In the genomic region with DNA sequence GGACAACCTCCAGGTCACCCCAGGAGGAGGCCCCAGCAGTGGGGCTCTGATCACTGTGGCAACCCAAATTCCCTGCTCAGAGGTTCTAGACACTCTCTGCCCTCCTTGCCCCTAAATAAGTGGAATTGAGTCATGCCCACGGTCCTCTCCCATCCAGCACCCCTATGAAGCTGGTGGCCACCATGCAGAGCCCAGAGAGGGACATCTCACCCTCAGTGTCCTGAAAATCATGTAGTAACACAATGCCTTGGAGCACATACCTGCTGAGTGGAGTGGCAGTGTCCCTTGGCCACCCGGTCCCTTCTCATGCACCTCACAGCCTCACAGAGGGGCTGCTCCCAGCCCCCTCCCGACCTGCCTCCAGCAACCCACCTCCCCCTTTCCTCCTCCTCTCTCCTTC, we compare ENCODE assay signal across 10 cellular contexts.
A peak's percentile ranks its signal among the peaks of the same experiment; 100 is the strongest.
DNase-seq lines count a peak whose midpoint lies in the region; ATAC-seq, FAIRE-seq and TF ChIP-seq lines count a peak whose summit lies in the region.
"Had no signal": no experiment of that assay in that cellular context is flagged by ENCODE, and none has a peak within 500 bp of the region (broad histone marks: within the 10 kb centered on the region; RNA-seq: fewer than 3 reads in every experiment).

No MANE protein-coding gene starts in this region.

- peak overlapping the region; percentile 52 for H3K27ac Mint-ChIP-seq in activated naive CD4-positive, alpha-beta T cell treated with anti-CD3 and anti-CD28 coated beads, Interleukin-2, amount 50 U/mL, for 24 hours
- H3K27ac Mint-ChIP-seq in astrocyte (ENCODE audit: unreplicated experiment) (no peak overlapping the region), naive B cell (peak overlapping the region in 1 of 6 donors; percentile 60)
- H3K27ac Mint-ChIP-seq in activated T-cell treated with anti-CD3 and anti-CD28 coated beads, Interleukin-2, amount 50 U/mL, for 24 hours, result no peak overlapping the region

- H3K27me3 Mint-ChIP-seq in activated naive CD4-positive, alpha-beta T cell treated with anti-CD3 and anti-CD28 coated beads, Interleukin-2, amount 50 U/mL, for 24 hours, result no peaks in the 10 kb centered on the region
- peaks cover under 1% of the 10 kb centered on the region for H3K27me3 Mint-ChIP-seq in astrocyte (ENCODE audit: low read depth, unreplicated experiment)
- peaks cover 0 to 4% (median 0%) of the 10 kb centered on the region in 3 donors for H3K27me3 Mint-ChIP-seq in naive B cell
- H3K27me3 Mint-ChIP-seq in activated T-cell treated with anti-CD3 and anti-CD28 coated beads, Interleukin-2, amount 50 U/mL, for 24 hours, result no peaks in the 10 kb centered on the region

- peak overlapping the region; percentile 66 for H3K4me2 ChIP-seq in astrocyte (ENCODE audit: low read length)

- no peak overlapping the region for H2AFZ ChIP-seq in astrocyte (ENCODE audit: low read depth, low read length)

- H3K4me1 ChIP-seq in astrocyte (ENCODE audit: insufficient read depth, low read length), result peaks cover 47% of the 10 kb centered on the region
- peaks cover 51% of the 10 kb centered on the region for H3K4me1 ChIP-seq in upper lobe of right lung

- H3K27me3 ChIP-seq in astrocyte (ENCODE audit: insufficient read depth, low read length) (no peaks in the 10 kb centered on the region), upper lobe of right lung (no peaks in the 10 kb centered on the region)

- no peak for FAIRE-seq in astrocyte (lab: Jason Lieb, UNC)

- DNase-seq in activated naive CD4-positive, alpha-beta T cell treated with anti-CD3 and anti-CD28 coated beads, Interleukin-2, amount 50 U/mL, for 16 hours, result no peak
- DNase-seq in astrocyte (ENCODE audit: low read depth), result no peak
- DNase-seq in naive B cell, result no peak
- DNase-seq in upper lobe of right lung, result no peak
- DNase-seq in activated T-cell treated with anti-CD3 and anti-CD28 coated beads, Interleukin-2, amount 50 U/mL, for 24 hours, result no peak
- no peak for DNase-seq in NCI-H187 (lab: John Stamatoyannopoulos, UW)
- no peak for DNase-seq in RPMI8226

- H4K20me1 ChIP-seq in astrocyte (ENCODE audit: insufficient read depth, low read length), result no peaks in the 10 kb centered on the region

- H3K36me3 Mint-ChIP-seq in activated naive CD4-positive, alpha-beta T cell treated with anti-CD3 and anti-CD28 coated beads, Interleukin-2, amount 50 U/mL, for 24 hours, result no peaks in the 10 kb centered on the region
- H3K36me3 Mint-ChIP-seq in astrocyte (ENCODE audit: low read depth, unreplicated experiment) (no peaks in the 10 kb centered on the region), naive B cell (no peaks in the 10 kb centered on the region)
- H3K36me3 Mint-ChIP-seq in activated T-cell treated with anti-CD3 and anti-CD28 coated beads, Interleukin-2, amount 50 U/mL, for 24 hours (ENCODE audit: low read depth), result no peaks in the 10 kb centered on the region

- H3K9me3 Mint-ChIP-seq in activated naive CD4-positive, alpha-beta T cell treated with anti-CD3 and anti-CD28 coated beads, Interleukin-2, amount 50 U/mL, for 24 hours, result no peaks in the 10 kb centered on the region
- H3K9me3 Mint-ChIP-seq in astrocyte (ENCODE audit: unreplicated experiment) (peaks cover 2% of the 10 kb centered on the region), naive B cell (no peaks in the 10 kb centered on the region)
- H3K9me3 Mint-ChIP-seq in activated T-cell treated with anti-CD3 and anti-CD28 coated beads, Interleukin-2, amount 50 U/mL, for 24 hours, result no peaks in the 10 kb centered on the region

- H3K27ac ChIP-seq in astrocyte (ENCODE audit: low read depth, low read length) (no peak overlapping the region), upper lobe of right lung (peak overlapping the region; percentile 81)
- H3K27ac ChIP-seq: HL-60, SK-N-MC had no signal

- intact Hi-C loops in upper lobe of right lung (cut with DNase I), result no loop called here

- H3K36me3 ChIP-seq in astrocyte (ENCODE audit: insufficient read depth, low read length) (no peaks in the 10 kb centered on the region), upper lobe of right lung (no peaks in the 10 kb centered on the region)

- H3K9me3 ChIP-seq in astrocyte (ENCODE audit: insufficient read depth, low read depth, low read length) (no peaks in the 10 kb centered on the region), upper lobe of right lung (no peaks in the 10 kb centered on the region)

- TF ChIP-seq CTCF in astrocyte (IDR thresholded peaks at IDR 0.05; ENCODE audit: insufficient read depth, low read depth, low read length) (no peak), upper lobe of right lung (IDR thresholded peaks at IDR 0.05) (no peak)

- H3K4me3 Mint-ChIP-seq in activated naive CD4-positive, alpha-beta T cell treated with anti-CD3 and anti-CD28 coated beads, Interleukin-2, amount 50 U/mL, for 24 hours, result peak overlapping the region; percentile 58
- H3K4me3 Mint-ChIP-seq in astrocyte (ENCODE audit: unreplicated experiment) (no peak overlapping the region), naive B cell (peak overlapping the region in 5 of 8 donors; percentile 6 to 87 (median 78))
- H3K4me3 Mint-ChIP-seq in activated T-cell treated with anti-CD3 and anti-CD28 coated beads, Interleukin-2, amount 50 U/mL, for 24 hours, result no peak overlapping the region

- H3K4me3 ChIP-seq in astrocyte (ENCODE audit: insufficient read depth, low read depth, low read length) (no peak overlapping the region), upper lobe of right lung (no peak overlapping the region)
- H3K4me3 ChIP-seq: SK-N-MC had no signal

- H3K79me2 ChIP-seq in astrocyte (ENCODE audit: insufficient read depth, low read length), result no peaks in the 10 kb centered on the region

- peaks cover 46% of the 10 kb centered on the region for H3K4me1 Mint-ChIP-seq in activated naive CD4-positive, alpha-beta T cell treated with anti-CD3 and anti-CD28 coated beads, Interleukin-2, amount 50 U/mL, for 24 hours
- H3K4me1 Mint-ChIP-seq in astrocyte (ENCODE audit: low read depth, unreplicated experiment), result peaks cover 38% of the 10 kb centered on the region
- H3K4me1 Mint-ChIP-seq in naive B cell, result peaks cover 46 to 59% (median 48%) of the 10 kb centered on the region in 3 donors
- peaks cover 45% of the 10 kb centered on the region for H3K4me1 Mint-ChIP-seq in activated T-cell treated with anti-CD3 and anti-CD28 coated beads, Interleukin-2, amount 50 U/mL, for 24 hours (ENCODE audit: low read depth)

- ATAC-seq in naive B cell (ENCODE audit: low read depth in 2 of 2) (no peak), upper lobe of right lung (no peak)

- no peak overlapping the region for H3K9ac ChIP-seq in astrocyte (ENCODE audit: low read length)

Comparison
In these comparisons a context has a peak if more than half of its experiments do, and no peak if none do; other contexts are left out.
1. H3K4me3 Mint-ChIP-seq: peak in activated naive CD4-positive, alpha-beta T cell treated with anti-CD3 and anti-CD28 coated beads, Interleukin-2, amount 50 U/mL, for 24 hours (single experiment) and naive B cell (5 of 8); none in astrocyte (single experiment) and activated T-cell treated with anti-CD3 and anti-CD28 coated beads, Interleukin-2, amount 50 U/mL, for 24 hours (single experiment).